Comparison of ENCODE assay signal across 8 cellular contexts in the genomic region with DNA sequence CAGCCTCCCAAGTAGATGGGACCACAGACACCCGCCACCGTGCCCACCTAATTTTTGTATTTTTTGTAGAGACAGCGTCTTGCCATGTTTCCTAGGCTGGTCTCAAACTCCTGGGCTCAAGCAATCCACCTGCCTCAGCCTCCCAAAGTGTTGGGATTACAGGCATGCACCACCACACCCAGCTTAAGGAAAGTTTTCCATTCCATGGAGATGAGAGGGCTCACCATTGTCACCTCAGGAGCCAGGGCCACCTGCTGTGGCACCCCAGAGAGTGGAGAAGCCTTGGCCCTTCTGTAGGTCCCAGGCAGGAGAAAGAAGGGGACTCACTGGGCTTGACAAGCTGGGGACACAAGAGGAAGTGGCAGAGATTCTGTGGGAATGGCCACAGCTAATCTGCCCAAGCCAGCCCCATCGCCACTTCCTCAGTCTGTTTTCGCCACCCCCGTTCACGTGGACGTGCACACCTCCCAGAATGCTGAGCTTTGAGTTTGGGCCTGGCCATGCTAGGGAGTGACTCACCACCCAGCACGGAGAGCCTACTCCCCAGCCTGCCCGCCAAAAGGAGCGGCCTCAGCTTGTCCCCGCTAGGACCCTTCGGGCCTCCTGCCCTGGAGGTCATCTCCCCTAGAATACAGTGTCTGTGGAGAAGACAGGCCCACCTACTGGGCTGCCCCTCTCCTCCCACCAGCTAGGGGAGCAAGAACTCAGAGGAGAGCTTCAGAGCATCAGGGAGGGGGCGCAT. TPM values are rescaled to one million over a fixed set of nuclear protein-coding genes. Genes with fewer than 3 reads are reported as not detected.
DNase-seq lines count a peak whose midpoint lies in the region; ATAC-seq and TF ChIP-seq lines count a peak whose summit lies in the region.

No MANE protein-coding gene starts in this region.

- H3K4me3 ChIP-seq in right lobe of liver (no peak overlapping the region), tibial artery (no peak overlapping the region)

- intact Hi-C loops in right lobe of liver (cut with DNase I) (no loop called here), tibial artery (cut with DNase I; ENCODE audit: low total_unique reads) (no loop called here)

- H3K36me3 Mint-ChIP-seq in activated naive CD8-positive, alpha-beta T cell treated with anti-CD3 and anti-CD28 coated beads, Interleukin-2, amount 10 ng/mL, durations not matched to agents 7 days and 5 days = peaks cover 5% of the 10 kb centered on the region
- H3K36me3 Mint-ChIP-seq in activated naive CD8-positive, alpha-beta T cell treated with anti-CD3 and anti-CD28 coated beads for 36 hours = peaks cover 5% of the 10 kb centered on the region
- no peaks in the 10 kb centered on the region for H3K36me3 Mint-ChIP-seq in brain

- H3K9me3 Mint-ChIP-seq in activated naive CD8-positive, alpha-beta T cell treated with anti-CD3 and anti-CD28 coated beads, Interleukin-2, amount 10 ng/mL, durations not matched to agents 7 days and 5 days = no peaks in the 10 kb centered on the region
- no peaks in the 10 kb centered on the region for H3K9me3 Mint-ChIP-seq in activated naive CD8-positive, alpha-beta T cell treated with anti-CD3 and anti-CD28 coated beads for 36 hours
- no peaks in the 10 kb centered on the region for H3K9me3 Mint-ChIP-seq in brain

- peaks cover 3 to 78% (median 44%) of the 10 kb centered on the region in 4 donors for H3K4me1 ChIP-seq in right lobe of liver
- H3K4me1 ChIP-seq in tibial artery = peaks cover 0 to 84% (median 66%) of the 10 kb centered on the region in 4 donors

- H3K9me3 ChIP-seq in right lobe of liver (no peaks in the 10 kb centered on the region), tibial artery (no peaks in the 10 kb centered on the region)

- POLR2A ChIA-PET in activated naive CD8-positive, alpha-beta T cell treated with anti-CD3 and anti-CD28 coated beads, Interleukin-2, amount 10 ng/mL, durations not matched to agents 7 days and 5 days (lab: Charles Lee) = interaction anchor here (1.3 to 1.4 kb wide), 3 partner anchors 10 to 282 kb away, joined by 3 to 7 read pairs (median 3); partner anchors contain the start of gene CENPA

- TF ChIP-seq CTCF in brain (conservative IDR thresholded peaks at IDR 0.05) = no peak
- TF ChIP-seq CTCF in right lobe of liver (IDR thresholded peaks at IDR 0.05) = no peak
- no peak for TF ChIP-seq CTCF in tibial artery (IDR thresholded peaks at IDR 0.05)

- peak; percentile 50 for DNase-seq in activated naive CD8-positive, alpha-beta T cell treated with anti-CD3 and anti-CD28 coated beads, Interleukin-2, amount 10 ng/mL, durations not matched to agents 7 days and 5 days
- no peak for DNase-seq in activated naive CD8-positive, alpha-beta T cell treated with anti-CD3 and anti-CD28 coated beads for 36 hours
- DNase-seq in right lobe of liver (peak; percentile 73 to 86 (median 79)), tibial artery (peak; percentile 92 to 95), amniotic stem cell (lab: John Stamatoyannopoulos, UW) (no peak)

- H3K36me3 ChIP-seq in right lobe of liver (no peaks in the 10 kb centered on the region), tibial artery (peaks cover 0 to 9% (median 2%) of the 10 kb centered on the region in 3 donors)

- no peaks in the 10 kb centered on the region for H3K27me3 Mint-ChIP-seq in activated naive CD8-positive, alpha-beta T cell treated with anti-CD3 and anti-CD28 coated beads, Interleukin-2, amount 10 ng/mL, durations not matched to agents 7 days and 5 days
- H3K27me3 Mint-ChIP-seq in activated naive CD8-positive, alpha-beta T cell treated with anti-CD3 and anti-CD28 coated beads for 36 hours = no peaks in the 10 kb centered on the region
- no peaks in the 10 kb centered on the region for H3K27me3 Mint-ChIP-seq in brain

- peaks cover 57% of the 10 kb centered on the region for H3K4me1 Mint-ChIP-seq in activated naive CD8-positive, alpha-beta T cell treated with anti-CD3 and anti-CD28 coated beads, Interleukin-2, amount 10 ng/mL, durations not matched to agents 7 days and 5 days
- H3K4me1 Mint-ChIP-seq in activated naive CD8-positive, alpha-beta T cell treated with anti-CD3 and anti-CD28 coated beads for 36 hours = peaks cover 50% of the 10 kb centered on the region
- peaks cover 68% of the 10 kb centered on the region for H3K4me1 Mint-ChIP-seq in brain

- 100% methylated on average over 3 of the region's 14 CpGs for WGBS in right lobe of liver (ENCODE audit: insufficient coverage, low coverage, low lambda C conversion rate, missing lambda C conversion rate)

- peak overlapping the region; percentile 50 for H3K27ac Mint-ChIP-seq in activated naive CD8-positive, alpha-beta T cell treated with anti-CD3 and anti-CD28 coated beads, Interleukin-2, amount 10 ng/mL, durations not matched to agents 7 days and 5 days
- H3K27ac Mint-ChIP-seq in activated naive CD8-positive, alpha-beta T cell treated with anti-CD3 and anti-CD28 coated beads for 36 hours = no peak overlapping the region
- peak overlapping the region in 3 of 5 experiments; percentile 33 to 83 (median 65) for H3K27ac Mint-ChIP-seq in brain

- no peaks in the 10 kb centered on the region for H3K27me3 ChIP-seq in right lobe of liver
- no peaks in the 10 kb centered on the region for H3K27me3 ChIP-seq in tibial artery

- peak; percentile 49 for ATAC-seq in activated naive CD8-positive, alpha-beta T cell treated with anti-CD3 and anti-CD28 coated beads, Interleukin-2, amount 10 ng/mL, durations not matched to agents 7 days and 5 days (ENCODE audit: low read depth)
- peak; percentile 19 to 44 (median 36) for ATAC-seq in right lobe of liver
- ATAC-seq in GM21723 (IDR thresholded peaks at IDR 0.05; ENCODE audit: unreplicated experiment) = no peak
- ATAC-seq in HG02885 (IDR thresholded peaks at IDR 0.05; ENCODE audit: poor library complexity, unreplicated experiment) = no peak

- peak; percentile 56 for TF ChIP-seq POLR2A in right lobe of liver (IDR thresholded peaks at IDR 0.05)

- peak overlapping the region; percentile 48 for H3K4me3 Mint-ChIP-seq in activated naive CD8-positive, alpha-beta T cell treated with anti-CD3 and anti-CD28 coated beads, Interleukin-2, amount 10 ng/mL, durations not matched to agents 7 days and 5 days
- no peak overlapping the region for H3K4me3 Mint-ChIP-seq in activated naive CD8-positive, alpha-beta T cell treated with anti-CD3 and anti-CD28 coated beads for 36 hours
- H3K4me3 Mint-ChIP-seq in brain = no peak overlapping the region

- H3K27ac ChIP-seq in right lobe of liver (peak overlapping the region; percentile 62 to 72 (median 63)), tibial artery (peak overlapping the region; percentile 79 to 82)

RNA-seq across cellular contexts. Expression of gene SLC35F6, which starts 4.8 kb away (rescaled TPM):
- total RNA-seq in activated naive CD8-positive, alpha-beta T cell treated with anti-CD3 and anti-CD28 coated beads, Interleukin-2, amount 10 ng/mL, durations not matched to agents 7 days and 5 days = 10 to 100 TPM; 19.5 to 19.7 TPM
- total RNA-seq in activated naive CD8-positive, alpha-beta T cell treated with anti-CD3 and anti-CD28 coated beads for 36 hours = 1 to 10 TPM; 6.3 TPM
- 14.3 TPM for polyA plus RNA-seq in brain (ENCODE audit: insufficient read depth, low read depth, low replicate concordance)
- 10 to 100 TPM; 14.2 to 73.9 (median 27.2) TPM for total RNA-seq in right lobe of liver

RNA-seq across cellular contexts. Expression of gene CENPA, which starts 16.9 kb away (rescaled TPM):
- 10 to 100 TPM; 30.5 to 34.4 TPM for total RNA-seq in activated naive CD8-positive, alpha-beta T cell treated with anti-CD3 and anti-CD28 coated beads, Interleukin-2, amount 10 ng/mL, durations not matched to agents 7 days and 5 days
- 10 to 100 TPM; 33.6 to 34.4 TPM for total RNA-seq in activated naive CD8-positive, alpha-beta T cell treated with anti-CD3 and anti-CD28 coated beads for 36 hours
- polyA plus RNA-seq in brain (ENCODE audit: insufficient read depth, low read depth, low replicate concordance) = 15.8 TPM
- total RNA-seq in right lobe of liver = 1 to 10 TPM in 1 of 6 experiments, under 1 TPM in 4, not detected in 1; 0.18 to 1.3 (median 0.56) TPM

Comparison
In these comparisons a context has a peak if more than half of its experiments do, and no peak if none do; other contexts are left out.
1. DNase-seq: peak in activated naive CD8-positive, alpha-beta T cell treated with anti-CD3 and anti-CD28 coated beads, Interleukin-2, amount 10 ng/mL, durations not matched to agents 7 days and 5 days (single experiment), right lobe of liver (3 of 3) and tibial artery (2 of 2); none in activated naive CD8-positive, alpha-beta T cell treated with anti-CD3 and anti-CD28 coated beads for 36 hours (single experiment) and amniotic stem cell (single experiment).
2. ATAC-seq: peak in activated naive CD8-positive, alpha-beta T cell treated with anti-CD3 and anti-CD28 coated beads, Interleukin-2, amount 10 ng/mL, durations not matched to agents 7 days and 5 days (single experiment) and right lobe of liver (4 of 4); none in GM21723 (single experiment) and HG02885 (single experiment).
3. RNA of gene CENPA, which starts 16.9 kb away (total RNA-seq): 30.5 to 34.4 TPM in activated naive CD8-positive, alpha-beta T cell treated with anti-CD3 and anti-CD28 coated beads, Interleukin-2, amount 10 ng/mL, durations not matched to agents 7 days and 5 days and 33.6 to 34.4 TPM in activated naive CD8-positive, alpha-beta T cell treated with anti-CD3 and anti-CD28 coated beads for 36 hours; 0.18 to 1.3 TPM in right lobe of liver; every median in the first group is over 10 times any median in the second.